12 cellular contexts compared by ENCODE assay signal in genomic region chr5:10567781-10568321, GRCh38. TPM values are rescaled to one million over a fixed set of nuclear protein-coding genes. Genes with fewer than 3 reads are reported as not detected.
DNase-seq lines count a peak whose midpoint lies in the region; ATAC-seq and TF ChIP-seq lines count a peak whose summit lies in the region.
"Had no signal": no experiment of that assay in that cellular context is flagged by ENCODE, and none has a peak within 500 bp of the region (broad histone marks: within the 10 kb centered on the region; RNA-seq: fewer than 3 reads in every experiment).

No MANE protein-coding gene starts in this region.

- H3K27ac Mint-ChIP-seq in T-helper 17 cell = peak overlapping the region; percentile 39
- no peak overlapping the region for H3K27ac Mint-ChIP-seq in type B pancreatic cell
- H3K27ac Mint-ChIP-seq in effector memory CD8-positive, alpha-beta T cell = no peak overlapping the region
- H3K27ac Mint-ChIP-seq: activated CD4-positive, alpha-beta T cell treated with anti-CD3 and anti-CD28 coated beads, Interleukin-2, amount 10 ng/mL, durations not matched to agents 24 days and 14 days; activated naive CD4-positive, alpha-beta T cell treated with anti-CD3 and anti-CD28 coated beads, Interleukin-2, amount 10 ng/mL, durations not matched to agents 7 days and 5 days had no signal

- H3K36me3 Mint-ChIP-seq in T-helper 17 cell (ENCODE audit: low read depth) (no peaks in the 10 kb centered on the region), type B pancreatic cell (no peaks in the 10 kb centered on the region)
- H3K36me3 Mint-ChIP-seq in effector memory CD8-positive, alpha-beta T cell (ENCODE audit: insufficient read depth) = no peaks in the 10 kb centered on the region
- H3K36me3 Mint-ChIP-seq: activated naive CD4-positive, alpha-beta T cell treated with anti-CD3 and anti-CD28 coated beads, Interleukin-2, amount 10 ng/mL, durations not matched to agents 7 days and 5 days had no signal

- H3K27me3 Mint-ChIP-seq in T-helper 17 cell (no peaks in the 10 kb centered on the region), type B pancreatic cell (peaks cover 20% of the 10 kb centered on the region)
- no peaks in the 10 kb centered on the region for H3K27me3 Mint-ChIP-seq in effector memory CD8-positive, alpha-beta T cell
- H3K27me3 Mint-ChIP-seq: activated CD4-positive, alpha-beta T cell treated with anti-CD3 and anti-CD28 coated beads, Interleukin-2, amount 10 ng/mL, durations not matched to agents 24 days and 14 days had no signal

- H3K4me1 ChIP-seq in cardiac muscle cell (ENCODE audit: low read depth) (peaks cover 37% of the 10 kb centered on the region), left ventricle myocardium inferior (peaks cover 52% of the 10 kb centered on the region)

- H3K9me3 ChIP-seq in cardiac muscle cell (ENCODE audit: low read depth) (no peaks in the 10 kb centered on the region), left ventricle myocardium inferior (replicated peaks) (no peaks in the 10 kb centered on the region), T-helper 17 cell (ENCODE audit: control insufficient read depth, low read length, poor library complexity, severe bottlenecking) (no peaks in the 10 kb centered on the region)

- H3K4me1 Mint-ChIP-seq in T-helper 17 cell (peaks cover 15% of the 10 kb centered on the region), type B pancreatic cell (ENCODE audit: unreplicated experiment) (peaks cover 14% of the 10 kb centered on the region)
- peaks cover 11 to 21% of the 10 kb centered on the region in 2 donors for H3K4me1 Mint-ChIP-seq in effector memory CD8-positive, alpha-beta T cell (ENCODE audit: low read depth in 2 of 2)

- H3K4me3 ChIP-seq in cardiac muscle cell (no peak overlapping the region), left ventricle myocardium inferior (no peak overlapping the region)
- H3K4me3 ChIP-seq: skin epidermis had no signal

- intact Hi-C loops in left ventricle myocardium inferior (cut with micrococcal nuclease) = loop anchor here (10.0 kb wide), 1 partner anchor 103 kb away; no protein-coding TSS in a partner anchor

- DNase-seq in cardiac muscle cell (ENCODE audit: low read depth in 1 of 2, low spot score in 1 of 2) (peak in 1 of 2 donors; percentile 61), left ventricle myocardium inferior (no peak), T-helper 17 cell (no peak), hepatic stellate cell (ENCODE audit: low spot score) (peak; percentile 48), type B pancreatic cell (ENCODE audit: extremely low spot score, unreplicated experiment) (no peak)
- no peak for DNase-seq in effector memory CD8-positive, alpha-beta T cell
- no peak for DNase-seq in activated CD4-positive, alpha-beta T cell treated with anti-CD3 and anti-CD28 coated beads, Interleukin-2, amount 50 U/mL, for 48 hours
- DNase-seq in effector CD4-positive, alpha-beta T cell = no peak
- DNase-seq: activated CD4-positive, alpha-beta T cell treated with anti-CD3 and anti-CD28 coated beads, Interleukin-2, amount 10 ng/mL, durations not matched to agents 24 days and 14 days; activated naive CD4-positive, alpha-beta T cell treated with anti-CD3 and anti-CD28 coated beads, Interleukin-2, amount 10 ng/mL, durations not matched to agents 7 days and 5 days; NCI-H345 had no signal

- peak overlapping the region; percentile 86 for H3K27ac ChIP-seq in cardiac muscle cell
- H3K27ac ChIP-seq in left ventricle myocardium inferior (replicated peaks) = no peak overlapping the region

- TF ChIP-seq CTCF in cardiac muscle cell (IDR thresholded peaks at IDR 0.05; ENCODE audit: low read depth, low read length) = no peak
- no peak for TF ChIP-seq CTCF in left ventricle myocardium inferior (IDR thresholded peaks at IDR 0.05; ENCODE audit: borderline replicate concordance)
- no peak for TF ChIP-seq CTCF in type B pancreatic cell (conservative IDR thresholded peaks at IDR 0.05)

- H3K27me3 ChIP-seq in cardiac muscle cell (no peaks in the 10 kb centered on the region), left ventricle myocardium inferior (ENCODE audit: low read depth) (no peaks in the 10 kb centered on the region)

- H3K4me3 Mint-ChIP-seq in T-helper 17 cell = peak overlapping the region; percentile 19
- peak overlapping the region; percentile 31 for H3K4me3 Mint-ChIP-seq in type B pancreatic cell
- H3K4me3 Mint-ChIP-seq in effector memory CD8-positive, alpha-beta T cell = no peak overlapping the region
- H3K4me3 Mint-ChIP-seq: activated naive CD4-positive, alpha-beta T cell treated with anti-CD3 and anti-CD28 coated beads, Interleukin-2, amount 10 ng/mL, durations not matched to agents 7 days and 5 days had no signal

- H3K36me3 ChIP-seq in cardiac muscle cell (no peaks in the 10 kb centered on the region), left ventricle myocardium inferior (no peaks in the 10 kb centered on the region)

- no peak for ATAC-seq in T-helper 17 cell
- ATAC-seq in effector memory CD8-positive, alpha-beta T cell (replicated peaks) = no peak

- H3K9me3 Mint-ChIP-seq in type B pancreatic cell = no peaks in the 10 kb centered on the region
- no peaks in the 10 kb centered on the region for H3K9me3 Mint-ChIP-seq in effector memory CD8-positive, alpha-beta T cell
- H3K9me3 Mint-ChIP-seq: activated CD4-positive, alpha-beta T cell treated with anti-CD3 and anti-CD28 coated beads, Interleukin-2, amount 10 ng/mL, durations not matched to agents 24 days and 14 days; activated naive CD4-positive, alpha-beta T cell treated with anti-CD3 and anti-CD28 coated beads, Interleukin-2, amount 10 ng/mL, durations not matched to agents 7 days and 5 days had no signal

RNA-seq across cellular contexts. Expression of gene ANKRD33B, which starts 4.0 kb away (rescaled TPM):
- total RNA-seq in cardiac muscle cell = 6.4 and 14.8 TPM in 2 replicates
- polyA plus RNA-seq in cardiac muscle cell = 5.7 and 11.8 TPM in 2 replicates
- total RNA-seq in left ventricle myocardium inferior = 15.2 TPM
- 10 to 100 TPM in 1 of 2 donors, 1 to 10 TPM in 1; 5.3 to 13.9 TPM for total RNA-seq in T-helper 17 cell
- total RNA-seq in type B pancreatic cell (ENCODE audit: low replicate concordance) = 3.4 and 5.4 TPM in 2 replicates

Comparison
In these comparisons a context has a peak if more than half of its experiments do, and no peak if none do; other contexts are left out.
1. H3K4me3 Mint-ChIP-seq: peak in T-helper 17 cell (single experiment) and type B pancreatic cell (single experiment); none in effector memory CD8-positive, alpha-beta T cell (0 of 2).